Comparison of ENCODE assay signal across 1 cellular context in the genomic region with DNA sequence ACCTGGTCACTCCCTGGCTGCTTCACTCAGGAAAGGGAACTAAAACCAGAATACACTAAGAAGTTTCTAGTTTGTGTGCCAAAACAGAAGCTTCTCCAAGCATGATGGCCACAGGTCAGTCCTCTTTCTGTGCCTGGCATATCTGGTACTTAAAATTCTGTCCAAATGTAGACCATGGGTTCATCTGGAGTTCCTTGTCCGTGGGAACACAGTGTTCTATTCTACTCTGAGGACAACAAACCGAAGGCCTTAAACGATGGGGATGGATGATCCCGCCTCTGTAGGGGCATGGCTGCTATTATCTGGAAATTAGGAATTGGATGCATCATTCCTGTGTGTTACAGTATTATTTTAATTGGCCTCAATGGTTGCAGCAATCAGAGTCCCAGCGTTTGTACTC.
TF ChIP-seq lines count a peak whose summit lies in the region.

No MANE protein-coding gene starts in this region.

TF ChIP-seq in HepG2, 621 proteins besides CTCF, POLR2A, EP300 and RAD21:
- no peak for TF ChIP-seq FOXC1 (CRISPR knock-in tag; IDR thresholded peaks at IDR 0.05; ENCODE audit: borderline replicate concordance)
- TF ChIP-seq ZFP37 (CRISPR knock-in tag; IDR thresholded peaks at IDR 0.05; ENCODE audit: borderline replicate concordance): no peak
- TF ChIP-seq MAFG (CRISPR knock-in tag; IDR thresholded peaks at IDR 0.05): no peak
- no peak for TF ChIP-seq TMF1 (CRISPR knock-in tag; IDR thresholded peaks at IDR 0.05; ENCODE audit: low read depth)
- TF ChIP-seq PBX3 (CRISPR knock-in tag; IDR thresholded peaks at IDR 0.05; ENCODE audit: borderline replicate concordance): no peak
- TF ChIP-seq AGO1 (IDR thresholded peaks at IDR 0.05; ENCODE audit: low read depth, low read length, poor library complexity, severe bottlenecking): no peak
- no peak for TF ChIP-seq PCBP1 (IDR thresholded peaks at IDR 0.05; ENCODE audit: borderline replicate concordance, low read depth, low read length)
- no peak for TF ChIP-seq ZNF432 (CRISPR knock-in tag; IDR thresholded peaks at IDR 0.05; ENCODE audit: borderline replicate concordance)
- TF ChIP-seq ZNF75D (CRISPR knock-in tag; IDR thresholded peaks at IDR 0.05; ENCODE audit: borderline replicate concordance): no peak
- TF ChIP-seq NR2F2 (IDR thresholded peaks at IDR 0.05; ENCODE audit: borderline replicate concordance, low read depth): no peak
- no peak for TF ChIP-seq THAP11 (CRISPR knock-in tag; IDR thresholded peaks at IDR 0.05)
- TF ChIP-seq ATF1 (CRISPR knock-in tag; IDR thresholded peaks at IDR 0.05): no peak
